In the genomic region with DNA sequence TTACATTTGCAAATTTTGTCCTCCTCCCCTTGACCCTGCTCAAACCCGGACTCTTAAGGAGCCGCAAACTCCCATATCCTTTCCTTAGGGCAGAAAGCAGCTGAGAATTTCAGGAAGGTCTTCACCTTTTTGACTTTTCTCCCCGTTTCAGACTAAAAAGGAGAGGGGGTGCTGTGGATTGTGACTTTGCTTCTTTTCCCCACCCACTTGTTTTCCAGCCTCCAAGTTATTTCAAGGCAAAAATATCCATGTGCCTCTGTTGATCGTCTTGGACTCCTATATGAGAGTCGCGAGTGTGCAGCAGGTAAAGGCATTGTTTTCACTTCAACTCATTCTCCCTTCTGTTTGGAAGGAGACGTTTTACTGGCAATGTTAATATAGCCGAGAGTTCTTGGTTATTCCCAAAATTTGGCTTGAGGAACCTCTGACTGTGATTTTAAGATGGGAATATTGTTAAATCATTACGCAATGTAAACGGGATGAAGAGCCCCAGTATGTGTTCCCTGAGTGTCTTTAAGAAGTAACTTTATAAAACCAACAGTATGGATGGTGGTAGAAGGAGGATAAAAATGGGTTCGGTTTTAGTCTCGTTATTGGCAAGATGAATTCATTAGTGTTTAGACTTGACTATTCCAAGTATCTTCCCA, we compare ENCODE assay signal across 9 cellular contexts. TPM values are rescaled to one million over a fixed set of nuclear protein-coding genes. Genes with fewer than 3 reads are reported as not detected.
DNase-seq lines count a peak whose midpoint lies in the region; ATAC-seq and TF ChIP-seq lines count a peak whose summit lies in the region.
"Had no signal": no experiment of that assay in that cellular context is flagged by ENCODE, and none has a peak within 500 bp of the region (broad histone marks: within the 10 kb centered on the region; RNA-seq: fewer than 3 reads in every experiment).

No MANE protein-coding gene starts in this region.

- peaks cover 55% of the 10 kb centered on the region for H3K27me3 Mint-ChIP-seq in activated T-cell treated with anti-CD3 and anti-CD28 coated beads, Interleukin-2, amount 50 U/mL, for 24 hours
- H3K27me3 Mint-ChIP-seq in type B pancreatic cell, result peaks cover 38% of the 10 kb centered on the region

- no peak for DNase-seq in activated T-cell treated with anti-CD3 and anti-CD28 coated beads, Interleukin-2, amount 50 U/mL, for 24 hours
- no peak for DNase-seq in activated T-cell treated with anti-CD3 and anti-CD28 coated beads, Interleukin-2, amount 50 U/mL, for 48 hours
- peak; percentile 34 for DNase-seq in cerebellar cortex (ENCODE audit: low spot score)
- DNase-seq in medulla oblongata (ENCODE audit: extremely low spot score), result peak; percentile 42
- no peak for DNase-seq in type B pancreatic cell (ENCODE audit: extremely low spot score, unreplicated experiment)
- no peak for DNase-seq in stimulated activated CD4-positive, alpha-beta T cell treated with anti-CD3 and anti-CD28 coated beads, Interleukin-4, amount 100 ng/mL, for 24 hours
- no peak for DNase-seq in NK-92 (lab: John Stamatoyannopoulos, UW; ENCODE audit: unreplicated experiment)
- DNase-seq: DND-41 had no signal

- H3K4me1 Mint-ChIP-seq in activated T-cell treated with anti-CD3 and anti-CD28 coated beads, Interleukin-2, amount 50 U/mL, for 24 hours (ENCODE audit: low read depth), result peaks cover 13% of the 10 kb centered on the region
- H3K4me1 Mint-ChIP-seq in type B pancreatic cell (ENCODE audit: unreplicated experiment), result peaks cover 6% of the 10 kb centered on the region

- no peaks in the 10 kb centered on the region for H3K36me3 Mint-ChIP-seq in activated T-cell treated with anti-CD3 and anti-CD28 coated beads, Interleukin-2, amount 50 U/mL, for 24 hours (ENCODE audit: low read depth)
- H3K36me3 Mint-ChIP-seq in type B pancreatic cell, result no peaks in the 10 kb centered on the region

- ATAC-seq in HG03095 (IDR thresholded peaks at IDR 0.05; ENCODE audit: unreplicated experiment), result no peak

- peak overlapping the region; percentile 45 for H3K4me3 Mint-ChIP-seq in activated T-cell treated with anti-CD3 and anti-CD28 coated beads, Interleukin-2, amount 50 U/mL, for 24 hours
- peak overlapping the region; percentile 83 for H3K4me3 Mint-ChIP-seq in type B pancreatic cell

- no peak overlapping the region for H3K27ac Mint-ChIP-seq in activated T-cell treated with anti-CD3 and anti-CD28 coated beads, Interleukin-2, amount 50 U/mL, for 24 hours
- H3K27ac Mint-ChIP-seq in type B pancreatic cell, result peak overlapping the region; percentile 68

- TF ChIP-seq CTCF in type B pancreatic cell (conservative IDR thresholded peaks at IDR 0.05), result no peak

- no peaks in the 10 kb centered on the region for H3K9me3 Mint-ChIP-seq in activated T-cell treated with anti-CD3 and anti-CD28 coated beads, Interleukin-2, amount 50 U/mL, for 24 hours
- H3K9me3 Mint-ChIP-seq in type B pancreatic cell, result no peaks in the 10 kb centered on the region

RNA-seq across cellular contexts. Expression of a gene that starts 0.7 kb away (rescaled TPM):
- 0.75 and 1.4 TPM in 2 replicates for total RNA-seq in type B pancreatic cell (ENCODE audit: low replicate concordance)

Comparison
In these comparisons a context has a peak if more than half of its experiments do, and no peak if none do; other contexts are left out.
1. DNase-seq: peak in cerebellar cortex (single experiment) and medulla oblongata (single experiment); none in activated T-cell treated with anti-CD3 and anti-CD28 coated beads, Interleukin-2, amount 50 U/mL, for 24 hours (single experiment), activated T-cell treated with anti-CD3 and anti-CD28 coated beads, Interleukin-2, amount 50 U/mL, for 48 hours (0 of 2), type B pancreatic cell (single experiment), stimulated activated CD4-positive, alpha-beta T cell treated with anti-CD3 and anti-CD28 coated beads, Interleukin-4, amount 100 ng/mL, for 24 hours (single experiment) and NK-92 (single experiment).